8 cellular contexts compared by ENCODE assay signal in the genomic region with DNA sequence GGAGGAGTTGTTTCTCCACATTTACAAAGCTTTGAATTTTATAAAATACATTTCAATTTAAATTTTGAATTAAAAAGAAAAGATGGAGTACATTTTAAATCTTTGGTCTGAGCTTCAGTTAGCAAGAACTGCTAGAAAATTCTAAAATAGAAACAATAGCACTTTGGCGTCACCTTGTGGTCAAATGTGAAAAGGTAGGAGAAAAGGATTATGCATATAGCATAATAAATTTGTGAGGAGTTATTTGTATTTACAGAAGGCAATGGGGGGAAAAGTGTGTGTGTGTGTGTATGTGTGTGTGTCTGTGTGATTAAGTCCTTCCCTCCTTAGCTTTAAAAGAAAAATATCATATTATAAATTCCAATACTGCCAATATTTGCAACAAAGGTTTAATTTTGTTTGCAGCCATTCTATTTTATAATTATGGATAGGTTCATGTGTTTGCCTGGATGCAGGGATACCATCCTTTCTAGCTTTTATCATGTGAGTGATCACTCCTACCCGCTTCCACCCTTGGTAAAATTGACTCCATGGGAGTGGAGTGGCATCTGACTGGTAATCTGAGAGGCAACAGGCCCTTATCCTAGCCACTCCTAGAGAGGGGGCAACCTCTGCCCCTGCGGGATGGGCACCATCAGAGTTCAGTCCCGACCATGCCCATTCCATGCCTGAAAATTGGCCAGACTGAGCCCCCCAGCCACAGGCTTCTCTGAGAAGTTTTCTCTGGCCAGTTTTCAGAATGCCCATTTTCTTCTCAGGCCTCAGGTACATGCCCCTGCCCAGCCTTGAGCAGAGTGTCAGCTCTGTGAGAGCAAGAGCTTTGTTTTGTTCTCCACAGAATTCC. TPM values are rescaled to one million over a fixed set of nuclear protein-coding genes. Genes with fewer than 3 reads are reported as not detected.
DNase-seq lines count a peak whose midpoint lies in the region; ATAC-seq and TF ChIP-seq lines count a peak whose summit lies in the region.

No MANE protein-coding gene starts in this region.

- peak; percentile 49 for DNase-seq in NCI-H1105 (lab: John Stamatoyannopoulos, UW)
- peak in 1 of 3 donors; percentile 22 for DNase-seq in T-helper 17 cell
- DNase-seq in fibroblast of mammary gland (ENCODE audit: low read depth), result peak; percentile 67
- peak; percentile 56 for DNase-seq in neural progenitor cell (ENCODE audit: low spot score)

- H3K27me3 ChIP-seq in DOHH2 (ENCODE audit: control insufficient read depth, low read length) (no peaks in the 10 kb centered on the region), neural progenitor cell (no peaks in the 10 kb centered on the region)

- H3K36me3 ChIP-seq in DOHH2 (ENCODE audit: control insufficient read depth, low read length) (peaks cover 2% of the 10 kb centered on the region), neural progenitor cell (no peaks in the 10 kb centered on the region)

- H3K9me3 ChIP-seq in DOHH2 (ENCODE audit: control insufficient read depth, insufficient read depth, low read length) (no peaks in the 10 kb centered on the region), T-helper 17 cell (ENCODE audit: control insufficient read depth, low read length, poor library complexity, severe bottlenecking) (no peaks in the 10 kb centered on the region), neural progenitor cell (ENCODE audit: low read depth) (no peaks in the 10 kb centered on the region)

- TF ChIP-seq CTCF in DOHH2 (IDR thresholded peaks at IDR 0.05; ENCODE audit: low read depth, low read length, poor library complexity, severe bottlenecking) (peak; percentile 68), fibroblast of mammary gland (conservative IDR thresholded peaks at IDR 0.05; ENCODE audit: control insufficient read depth, insufficient read depth, low read depth, low read length) (peak; percentile 99), neural progenitor cell (IDR thresholded peaks at IDR 0.05) (peak; percentile 99)

- H3K79me2 ChIP-seq in DOHH2 (ENCODE audit: control insufficient read depth, low read length), result no peaks in the 10 kb centered on the region
- no peaks in the 10 kb centered on the region for H3K79me2 ChIP-seq in neural progenitor cell (ENCODE audit: low read depth)

- no peaks in the 10 kb centered on the region for H3K9me2 ChIP-seq in DOHH2 (replicated peaks; ENCODE audit: control insufficient read depth, low read length)

- H3K4me3 Mint-ChIP-seq in T-helper 17 cell (no peak overlapping the region), neural progenitor cell (no peak overlapping the region)
- H3K4me3 Mint-ChIP-seq in stimulated activated memory B cell treated with anti-CD40 and anti-IgM and Interleukin-4, amounts not matched to agents 10 μg/mL and 1 μg/mL and 100 μg/mL, for 72 hours, result no peak overlapping the region

- H3K4me1 Mint-ChIP-seq in T-helper 17 cell, result peaks cover 5% of the 10 kb centered on the region
- peaks cover 2% of the 10 kb centered on the region for H3K4me1 Mint-ChIP-seq in neural progenitor cell
- H3K4me1 Mint-ChIP-seq in stimulated activated memory B cell treated with anti-CD40 and anti-IgM and Interleukin-4, amounts not matched to agents 10 μg/mL and 1 μg/mL and 100 μg/mL, for 72 hours, result no peaks in the 10 kb centered on the region

- H3K27ac Mint-ChIP-seq in T-helper 17 cell (no peak overlapping the region), neural progenitor cell (peak overlapping the region; percentile 14)
- H3K27ac Mint-ChIP-seq in stimulated activated memory B cell treated with anti-CD40 and anti-IgM and Interleukin-4, amounts not matched to agents 10 μg/mL and 1 μg/mL and 100 μg/mL, for 72 hours, result no peak overlapping the region

- H3K36me3 Mint-ChIP-seq in T-helper 17 cell (ENCODE audit: low read depth) (no peaks in the 10 kb centered on the region), neural progenitor cell (peaks cover 10% of the 10 kb centered on the region)
- peaks cover 23% of the 10 kb centered on the region for H3K36me3 Mint-ChIP-seq in stimulated activated memory B cell treated with anti-CD40 and anti-IgM and Interleukin-4, amounts not matched to agents 10 μg/mL and 1 μg/mL and 100 μg/mL, for 72 hours

- H4K20me1 ChIP-seq in DOHH2 (ENCODE audit: control insufficient read depth, insufficient read depth, low read depth, low read length) (no peaks in the 10 kb centered on the region), neural progenitor cell (ENCODE audit: low read depth) (no peaks in the 10 kb centered on the region)

- H3K4me1 ChIP-seq in DOHH2 (ENCODE audit: control insufficient read depth, low read length) (no peaks in the 10 kb centered on the region), neural progenitor cell (peaks cover 10% of the 10 kb centered on the region)

- no peak overlapping the region for H3K4me3 ChIP-seq in DOHH2 (ENCODE audit: low read length)
- H3K4me3 ChIP-seq in fibroblast of mammary gland (ENCODE audit: control insufficient read depth, low read depth, low read length), result no peak overlapping the region
- no peak overlapping the region for H3K4me3 ChIP-seq in neural progenitor cell

- H3K27ac ChIP-seq in DOHH2 (ENCODE audit: low read depth, low read length) (no peak overlapping the region), neural progenitor cell (no peak overlapping the region)

- ATAC-seq in GM21390 (IDR thresholded peaks at IDR 0.05; ENCODE audit: unreplicated experiment) (peak; percentile 54), T-helper 17 cell (peak; percentile 65), GM21526 (IDR thresholded peaks at IDR 0.05; ENCODE audit: low FRiP score, unreplicated experiment) (no peak)
- no peak for ATAC-seq in stimulated activated memory B cell treated with anti-CD40 and anti-IgM and Interleukin-4, amounts not matched to agents 10 μg/mL and 1 μg/mL and 100 μg/mL, for 72 hours

- H3F3A ChIP-seq in DOHH2 (ENCODE audit: control insufficient read depth, insufficient read depth), result no peaks in the 10 kb centered on the region
- H3F3A ChIP-seq in neural progenitor cell (ENCODE audit: low read depth), result peaks cover 28% of the 10 kb centered on the region

- peaks cover 3% of the 10 kb centered on the region for H3K9me3 Mint-ChIP-seq in neural progenitor cell
- no peaks in the 10 kb centered on the region for H3K9me3 Mint-ChIP-seq in stimulated activated memory B cell treated with anti-CD40 and anti-IgM and Interleukin-4, amounts not matched to agents 10 μg/mL and 1 μg/mL and 100 μg/mL, for 72 hours

- no peak overlapping the region for H3K9ac ChIP-seq in neural progenitor cell

- no peak overlapping the region for H3K4me2 ChIP-seq in DOHH2 (ENCODE audit: low read length)
- H3K4me2 ChIP-seq in neural progenitor cell, result no peak overlapping the region

- H3K27me3 Mint-ChIP-seq in T-helper 17 cell (no peaks in the 10 kb centered on the region), neural progenitor cell (ENCODE audit: insufficient read depth, low read depth) (peaks cover 6% of the 10 kb centered on the region)
- no peaks in the 10 kb centered on the region for H3K27me3 Mint-ChIP-seq in stimulated activated memory B cell treated with anti-CD40 and anti-IgM and Interleukin-4, amounts not matched to agents 10 μg/mL and 1 μg/mL and 100 μg/mL, for 72 hours

- no peak overlapping the region for H2AFZ ChIP-seq in neural progenitor cell (replicated peaks)

RNA-seq across cellular contexts. Expression of gene LGR4, which starts 13.6 kb away (rescaled TPM):
- total RNA-seq in T-helper 17 cell (under 1 TPM; 0.39 to 0.94 TPM), neural progenitor cell (ENCODE audit: low replicate concordance) (219 and 274 TPM in 2 replicates)

RNA-seq across cellular contexts. Expression of gene LIN7C, which starts 20.4 kb away (rescaled TPM):
- total RNA-seq in T-helper 17 cell (10 to 100 TPM; 20.4 to 20.9 TPM), neural progenitor cell (ENCODE audit: low replicate concordance) (44.5 and 82.1 TPM in 2 replicates)

Comparison
In these comparisons a context has a peak if more than half of its experiments do, and no peak if none do; other contexts are left out.
1. ATAC-seq: peak in GM21390 (single experiment) and T-helper 17 cell (single experiment); none in GM21526 (single experiment) and stimulated activated memory B cell treated with anti-CD40 and anti-IgM and Interleukin-4, amounts not matched to agents 10 μg/mL and 1 μg/mL and 100 μg/mL, for 72 hours (single experiment).
2. RNA of gene LGR4, which starts 13.6 kb away (total RNA-seq): 219 to 274 TPM in neural progenitor cell; 0.39 to 0.94 TPM in T-helper 17 cell; every median in the first group is over 100 times any median in the second.
3. Peak in every context shown above with its lines, with median percentiles within 50 percentile points of each other: CTCF ChIP-seq.